Comparison of ENCODE assay signal across 1 cellular context in genomic region chr11:33941637-33942160, GRCh38.
TF ChIP-seq lines count a peak whose summit lies in the region.

No MANE protein-coding gene starts in this region.

TF ChIP-seq in K562, 482 proteins besides CTCF, POLR2A, EP300 and RAD21 (continued from another document and continues in another):
- TF ChIP-seq, protein P1, sequence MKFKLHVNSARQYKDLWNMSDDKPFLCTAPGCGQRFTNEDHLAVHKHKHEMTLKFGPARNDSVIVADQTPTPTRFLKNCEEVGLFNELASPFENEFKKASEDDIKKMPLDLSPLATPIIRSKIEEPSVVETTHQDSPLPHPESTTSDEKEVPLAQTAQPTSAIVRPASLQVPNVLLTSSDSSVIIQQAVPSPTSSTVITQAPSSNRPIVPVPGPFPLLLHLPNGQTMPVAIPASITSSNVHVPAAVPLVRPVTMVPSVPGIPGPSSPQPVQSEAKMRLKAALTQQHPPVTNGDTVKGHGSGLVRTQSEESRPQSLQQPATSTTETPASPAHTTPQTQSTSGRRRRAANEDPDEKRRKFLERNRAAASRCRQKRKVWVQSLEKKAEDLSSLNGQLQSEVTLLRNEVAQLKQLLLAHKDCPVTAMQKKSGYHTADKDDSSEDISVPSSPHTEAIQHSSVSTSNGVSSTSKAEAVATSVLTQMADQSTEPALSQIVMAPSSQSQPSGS (CRISPR knock-in tag; IDR thresholded peaks at IDR 0.05), result no peak
- TF ChIP-seq ZSCAN29 (IDR thresholded peaks at IDR 0.05) (no peak), RB1 (IDR thresholded peaks at IDR 0.05; ENCODE audit: low read depth) (0 out of 2 replicates have a peak, but pooled peaks have one; percentile 15), TEAD1 (CRISPR knock-in tag; IDR thresholded peaks at IDR 0.05) (peak; percentile 25 to 86; a peak in 2 of 4 replicates), NUFIP1 (IDR thresholded peaks at IDR 0.05; ENCODE audit: partially characterized antibody) (no peak), ZNF696 (CRISPR knock-in tag; conservative IDR thresholded peaks at IDR 0.05) (no peak), E2F3 (CRISPR knock-in tag; IDR thresholded peaks at IDR 0.05) (no peak), GATA2 (CRISPR knock-in tag; IDR thresholded peaks at IDR 0.05) (peak; percentile 63; the same call in 1 of the 2 replicates), ZBTB12 (CRISPR knock-in tag; IDR thresholded peaks at IDR 0.05) (peak; percentile 27; the same call in 1 of the 2 replicates), MTF1 (CRISPR knock-in tag; IDR thresholded peaks at IDR 0.05; ENCODE audit: borderline replicate concordance) (no peak), CREB1 (IDR thresholded peaks at IDR 0.05) (peak; percentile 52; the same call in 1 of the 2 replicates), CREB1 (CRISPR knock-in tag; IDR thresholded peaks at IDR 0.05) (peak; percentile 58; the same call in 1 of the 2 replicates), GTF2B (IDR thresholded peaks at IDR 0.05; ENCODE audit: extremely low read depth, insufficient read length) (no peak), NFE2 (IDR thresholded peaks at IDR 0.05; ENCODE audit: low read depth) (peak; percentile 87), CHD2 (IDR thresholded peaks at IDR 0.05; ENCODE audit: low read depth, low read length) (no peak), DIDO1 (tag; IDR thresholded peaks at IDR 0.05; ENCODE audit: low read depth) (no peak), ZNF407 (IDR thresholded peaks at IDR 0.05; ENCODE audit: low read depth) (no peak), XRCC5 (IDR thresholded peaks at IDR 0.05; ENCODE audit: low read depth, low read length) (no peak; the same call in 1 of the 2 replicates), RCOR1 (IDR thresholded peaks at IDR 0.05; ENCODE audit: borderline replicate concordance in 1 of 2, low read depth in 2 of 2, low read length in 2 of 2) (peak in 1 of 2 experiments; percentile 48; a peak in 1 of 4 replicates), TAF9B (IDR thresholded peaks at IDR 0.05; ENCODE audit: partially characterized antibody) (peak; percentile 56), PPARD (CRISPR knock-in tag; IDR thresholded peaks at IDR 0.05) (no peak), GABPB2 (CRISPR knock-in tag; conservative IDR thresholded peaks at IDR 0.05) (no peak), STAT5A (IDR thresholded peaks at IDR 0.05; ENCODE audit: borderline replicate concordance, low read length) (no peak), HDAC1 (IDR thresholded peaks at IDR 0.05) (peak in 1 of 2 experiments; percentile 27; a peak in 1 of 4 replicates), SMARCA4 (IDR thresholded peaks at IDR 0.05) (peak; percentile 84), TBL1XR1 (IDR thresholded peaks at IDR 0.05; ENCODE audit: low read length in 2 of 2) (peak in 1 of 2 experiments; percentile 57; a peak in 2 of 4 replicates)
- TF ChIP-seq, protein P2, sequence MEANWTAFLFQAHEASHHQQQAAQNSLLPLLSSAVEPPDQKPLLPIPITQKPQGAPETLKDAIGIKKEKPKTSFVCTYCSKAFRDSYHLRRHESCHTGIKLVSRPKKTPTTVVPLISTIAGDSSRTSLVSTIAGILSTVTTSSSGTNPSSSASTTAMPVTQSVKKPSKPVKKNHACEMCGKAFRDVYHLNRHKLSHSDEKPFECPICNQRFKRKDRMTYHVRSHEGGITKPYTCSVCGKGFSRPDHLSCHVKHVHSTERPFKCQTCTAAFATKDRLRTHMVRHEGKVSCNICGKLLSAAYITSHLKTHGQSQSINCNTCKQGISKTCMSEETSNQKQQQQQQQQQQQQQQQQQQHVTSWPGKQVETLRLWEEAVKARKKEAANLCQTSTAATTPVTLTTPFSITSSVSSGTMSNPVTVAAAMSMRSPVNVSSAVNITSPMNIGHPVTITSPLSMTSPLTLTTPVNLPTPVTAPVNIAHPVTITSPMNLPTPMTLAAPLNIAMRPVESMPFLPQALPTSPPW (CRISPR knock-in tag; IDR thresholded peaks at IDR 0.05), result no peak
- TF ChIP-seq, protein P3, sequence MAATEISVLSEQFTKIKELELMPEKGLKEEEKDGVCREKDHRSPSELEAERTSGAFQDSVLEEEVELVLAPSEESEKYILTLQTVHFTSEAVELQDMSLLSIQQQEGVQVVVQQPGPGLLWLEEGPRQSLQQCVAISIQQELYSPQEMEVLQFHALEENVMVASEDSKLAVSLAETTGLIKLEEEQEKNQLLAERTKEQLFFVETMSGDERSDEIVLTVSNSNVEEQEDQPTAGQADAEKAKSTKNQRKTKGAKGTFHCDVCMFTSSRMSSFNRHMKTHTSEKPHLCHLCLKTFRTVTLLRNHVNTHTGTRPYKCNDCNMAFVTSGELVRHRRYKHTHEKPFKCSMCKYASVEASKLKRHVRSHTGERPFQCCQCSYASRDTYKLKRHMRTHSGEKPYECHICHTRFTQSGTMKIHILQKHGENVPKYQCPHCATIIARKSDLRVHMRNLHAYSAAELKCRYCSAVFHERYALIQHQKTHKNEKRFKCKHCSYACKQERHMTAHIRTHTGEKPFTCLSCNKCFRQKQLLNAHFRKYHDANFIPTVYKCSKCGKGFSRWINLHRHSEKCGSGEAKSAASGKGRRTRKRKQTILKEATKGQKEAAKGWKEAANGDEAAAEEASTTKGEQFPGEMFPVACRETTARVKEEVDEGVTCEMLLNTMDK (IDR thresholded peaks at IDR 0.05; ENCODE audit: borderline replicate concordance, insufficient read depth, low read depth, low read length, poor library complexity, severe bottlenecking), result no peak
- TF ChIP-seq, protein P4, sequence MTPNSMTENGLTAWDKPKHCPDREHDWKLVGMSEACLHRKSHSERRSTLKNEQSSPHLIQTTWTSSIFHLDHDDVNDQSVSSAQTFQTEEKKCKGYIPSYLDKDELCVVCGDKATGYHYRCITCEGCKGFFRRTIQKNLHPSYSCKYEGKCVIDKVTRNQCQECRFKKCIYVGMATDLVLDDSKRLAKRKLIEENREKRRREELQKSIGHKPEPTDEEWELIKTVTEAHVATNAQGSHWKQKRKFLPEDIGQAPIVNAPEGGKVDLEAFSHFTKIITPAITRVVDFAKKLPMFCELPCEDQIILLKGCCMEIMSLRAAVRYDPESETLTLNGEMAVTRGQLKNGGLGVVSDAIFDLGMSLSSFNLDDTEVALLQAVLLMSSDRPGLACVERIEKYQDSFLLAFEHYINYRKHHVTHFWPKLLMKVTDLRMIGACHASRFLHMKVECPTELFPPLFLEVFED (CRISPR knock-in tag; conservative IDR thresholded peaks at IDR 0.05), result no peak
- TF ChIP-seq, protein P5, sequence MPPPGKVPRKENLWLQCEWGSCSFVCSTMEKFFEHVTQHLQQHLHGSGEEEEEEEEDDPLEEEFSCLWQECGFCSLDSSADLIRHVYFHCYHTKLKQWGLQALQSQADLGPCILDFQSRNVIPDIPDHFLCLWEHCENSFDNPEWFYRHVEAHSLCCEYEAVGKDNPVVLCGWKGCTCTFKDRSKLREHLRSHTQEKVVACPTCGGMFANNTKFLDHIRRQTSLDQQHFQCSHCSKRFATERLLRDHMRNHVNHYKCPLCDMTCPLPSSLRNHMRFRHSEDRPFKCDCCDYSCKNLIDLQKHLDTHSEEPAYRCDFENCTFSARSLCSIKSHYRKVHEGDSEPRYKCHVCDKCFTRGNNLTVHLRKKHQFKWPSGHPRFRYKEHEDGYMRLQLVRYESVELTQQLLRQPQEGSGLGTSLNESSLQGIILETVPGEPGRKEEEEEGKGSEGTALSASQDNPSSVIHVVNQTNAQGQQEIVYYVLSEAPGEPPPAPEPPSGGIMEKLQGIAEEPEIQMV (tag; conservative IDR thresholded peaks at IDR 0.05; ENCODE audit: low read depth), result peak; percentile 80
